Comparison of ENCODE assay signal across 13 cellular contexts in the genomic region with DNA sequence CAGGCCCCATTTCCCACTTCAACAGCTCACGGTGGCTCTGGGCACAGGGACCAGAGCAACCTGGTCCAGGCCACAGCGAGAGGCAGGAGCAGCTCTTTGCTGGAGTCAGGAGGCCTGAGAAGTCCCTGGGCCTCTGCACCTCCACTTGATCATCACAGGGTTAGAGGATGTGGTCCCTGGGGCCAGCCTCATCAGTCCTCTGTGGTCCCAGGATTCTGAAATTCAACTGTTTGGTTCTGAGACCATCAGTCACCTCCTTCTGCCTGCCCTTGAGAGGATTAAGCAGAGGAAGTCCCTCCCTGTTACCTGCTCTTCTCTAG. TPM values are rescaled to one million over a fixed set of nuclear protein-coding genes. Genes with fewer than 3 reads are reported as not detected.
DNase-seq lines count a peak whose midpoint lies in the region; ATAC-seq and TF ChIP-seq lines count a peak whose summit lies in the region.
"Had no signal": no experiment of that assay in that cellular context is flagged by ENCODE, and none has a peak within 500 bp of the region (broad histone marks: within the 10 kb centered on the region; RNA-seq: fewer than 3 reads in every experiment).

No MANE protein-coding gene starts in this region.

- TF ChIP-seq CTCF in breast epithelium (IDR thresholded peaks at IDR 0.05) (no peak), mammary epithelial cell (conservative IDR thresholded peaks at IDR 0.05 in 1 of 2, IDR thresholded peaks at IDR 0.05 in 1 of 2; ENCODE audit: extremely low read depth in 1 of 2, insufficient read depth in 1 of 2, low read depth in 1 of 2, low read length in 2 of 2) (no peak), adrenal gland (IDR thresholded peaks at IDR 0.05) (no peak), upper lobe of left lung (IDR thresholded peaks at IDR 0.05) (no peak)

- CTCF ChIA-PET in mammary epithelial cell (lab: Charles Lee; ENCODE audit: low non-redundant PET) = no interaction called here

- no peak overlapping the region for H3K4me2 ChIP-seq in mammary epithelial cell (ENCODE audit: insufficient read depth, low read depth, low read length)

- no TSS peak for BruUV-seq in mammary epithelial cell (replicated peaks; lab: Mats Ljungman, UMichigan)

- no peak for ATAC-seq in upper lobe of left lung (ENCODE audit: low FRiP score in 2 of 2)

- intact Hi-C loops in breast epithelium (cut with DNase I; ENCODE audit: low total_unique reads) = no loop called here
- intact Hi-C loops in mammary epithelial cell (cut with micrococcal nuclease) = no loop called here
- intact Hi-C loops in adrenal gland (cut with DNase I) = loop anchor here (5.0 to 10.0 kb wide), 3 partner anchors 120 to 347 kb away; a partner anchor contains a TSS

- H2AFZ ChIP-seq in mammary epithelial cell (ENCODE audit: low read depth, low read length) = no peak overlapping the region

- no peaks in the 10 kb centered on the region for H3K36me3 ChIP-seq in breast epithelium
- H3K36me3 ChIP-seq in mammary epithelial cell (ENCODE audit: insufficient read depth, low read length) = no peaks in the 10 kb centered on the region
- H3K36me3 ChIP-seq in adrenal gland (replicated peaks in 1 of 2) = no peaks in the 10 kb centered on the region
- no peaks in the 10 kb centered on the region for H3K36me3 ChIP-seq in mesodermal cell (ENCODE audit: control insufficient read depth, insufficient read depth, low read length)
- no peaks in the 10 kb centered on the region for H3K36me3 ChIP-seq in upper lobe of left lung

- H3K27me3 ChIP-seq in breast epithelium (no peaks in the 10 kb centered on the region), mammary epithelial cell (ENCODE audit: insufficient read depth, low read length) (no peaks in the 10 kb centered on the region), adrenal gland (no peaks in the 10 kb centered on the region), upper lobe of left lung (no peaks in the 10 kb centered on the region)

- WGBS in mammary epithelial cell (ENCODE audit: low coverage, missing lambda C conversion rate) = 88% methylated on average over 1 of the region's 2 CpGs
- WGBS in adrenal gland, 4 donors = 90 to 100% (median 92%) methylated on average over 1 to 2 of the region's 2 CpGs
- 58 to 85% methylated on average over 2 of the region's 2 CpGs for WGBS in mesodermal cell (ENCODE audit: insufficient coverage in 2 of 2), 2 experiments
- 75 to 100% methylated on average over 1 to 2 of the region's 2 CpGs for WGBS in upper lobe of left lung, 2 donors

- no peak for TF ChIP-seq EP300 in upper lobe of left lung (IDR thresholded peaks at IDR 0.05)

- H3K27ac ChIP-seq in breast epithelium = peak overlapping the region; percentile 88 to 89
- no peak overlapping the region for H3K27ac ChIP-seq in mammary epithelial cell (ENCODE audit: insufficient read depth, low read depth, low read length)
- peak overlapping the region in 4 of 5 donors; percentile 26 to 89 (median 62) for H3K27ac ChIP-seq in adrenal gland
- peak overlapping the region; percentile 97 for H3K27ac ChIP-seq in mesodermal cell (ENCODE audit: low read depth, low read length, severe bottlenecking)
- H3K27ac ChIP-seq in upper lobe of left lung = peak overlapping the region; percentile 84 to 93 (median 88)

- no peaks in the 10 kb centered on the region for H4K20me1 ChIP-seq in mammary epithelial cell (ENCODE audit: insufficient read depth, low read length)

- H3K9me3 ChIP-seq in breast epithelium (no peaks in the 10 kb centered on the region), mammary epithelial cell (replicated peaks; ENCODE audit: insufficient read depth, low read length) (no peaks in the 10 kb centered on the region), adrenal gland (replicated peaks in 1 of 3) (no peaks in the 10 kb centered on the region), mesodermal cell (ENCODE audit: control insufficient read depth, low read length) (no peaks in the 10 kb centered on the region), upper lobe of left lung (no peaks in the 10 kb centered on the region)

- DNase-seq in breast epithelium (ENCODE audit: low spot score in 2 of 2) (peak in 1 of 2 donors; percentile 18), mammary epithelial cell (no peak), adrenal gland (no peak), upper lobe of left lung (no peak), NCI-H1930 (lab: John Stamatoyannopoulos, UW) (no peak), SHP77 (lab: John Stamatoyannopoulos, UW) (no peak), CD1c-positive myeloid dendritic cell (ENCODE audit: extremely low spot score) (no peak)
- DNase-seq: activated naive CD4-positive, alpha-beta T cell treated with anti-CD3 and anti-CD28 coated beads, Interleukin-2, amount 50 U/mL, for 16 hours; hypothalamus; Karpas-422; NCI-H2171 treated with DMSO at 0.1 percent for 48 hours; stimulated activated CD4-positive, alpha-beta T cell treated with anti-CD3 and anti-CD28 coated beads, Interleukin-4, amount 100 ng/mL, for 24 hours had no signal

- H3K4me3 ChIP-seq in breast epithelium (no peak overlapping the region), mammary epithelial cell (replicated peaks in 1 of 3; ENCODE audit: insufficient read depth in 1 of 3, low read depth in 2 of 3, low read length in 3 of 3) (no peak overlapping the region), adrenal gland (no peak overlapping the region), mesodermal cell (ENCODE audit: extremely low read depth, insufficient read depth, low read length, poor library complexity, severe bottlenecking) (no peak overlapping the region), upper lobe of left lung (no peak overlapping the region)

- in situ Hi-C loops in mammary epithelial cell (cut with MboI; ENCODE audit: low sequenced_read_pairs in 2 of 2) = no loop called here

- H3K4me1 ChIP-seq in breast epithelium = peaks cover 24 to 29% of the 10 kb centered on the region in 2 donors
- peaks cover 31% of the 10 kb centered on the region for H3K4me1 ChIP-seq in mammary epithelial cell (ENCODE audit: insufficient read depth, low read length)
- H3K4me1 ChIP-seq in adrenal gland (replicated peaks in 1 of 2) = peaks cover 34 to 52% of the 10 kb centered on the region in 2 donors
- peaks cover 41% of the 10 kb centered on the region for H3K4me1 ChIP-seq in mesodermal cell (ENCODE audit: control insufficient read depth, insufficient read depth, low read length, poor library complexity, severe bottlenecking)
- peaks cover 49 to 72% (median 67%) of the 10 kb centered on the region in 4 donors for H3K4me1 ChIP-seq in upper lobe of left lung

- H3K79me2 ChIP-seq in mammary epithelial cell (ENCODE audit: insufficient read depth, low read length) = no peaks in the 10 kb centered on the region

- dilution Hi-C loops in mammary epithelial cell (cut with HindIII; ENCODE audit: low sequenced_read_pairs) = no loop called here

- no peak for TF ChIP-seq POLR2A in breast epithelium (IDR thresholded peaks at IDR 0.05)
- TF ChIP-seq POLR2A in adrenal gland (IDR thresholded peaks at IDR 0.05) = no peak
- TF ChIP-seq POLR2A in upper lobe of left lung (IDR thresholded peaks at IDR 0.05) = no peak

- H3K9ac ChIP-seq in mammary epithelial cell (ENCODE audit: insufficient read depth, low read length) = no peak overlapping the region

RNA-seq across cellular contexts. Expression of a gene that starts 24.9 kb away (rescaled TPM):
- total RNA-seq in breast epithelium (10 to 100 TPM; 57.1 to 71.9 (median 71.1) TPM), mammary epithelial cell (1 to 10 TPM; 3.2 to 4.3 TPM), adrenal gland (10 to 100 TPM; 30.3 to 89.2 (median 63.2) TPM), upper lobe of left lung (100 to 1,000 TPM in 1 of 6 donors, 10 to 100 TPM in 5; 51.5 to 145 (median 60.6) TPM)
- polyA plus RNA-seq in mammary epithelial cell (1.4 TPM), adrenal gland (10 to 100 TPM; 11.8 to 52.4 (median 26.3) TPM)
- polyA minus RNA-seq in mammary epithelial cell = 1.9 TPM
- polyA plus RNA-seq in mesodermal cell (2013, experiment 1 of 2) = 4.8 TPM
- polyA plus RNA-seq in mesodermal cell (2013, experiment 2 of 2) = 5.3 TPM

Comparison
In these comparisons a context has a peak if more than half of its experiments do, and no peak if none do; other contexts are left out.
1. RNA of a gene that starts 24.9 kb away (total RNA-seq): 57.1 to 71.9 TPM in breast epithelium, 51.5 to 145 TPM in upper lobe of left lung and 30.3 to 89.2 TPM in adrenal gland; 3.2 to 4.3 TPM in mammary epithelial cell; every median in the first group is over 4 times any median in the second.
2. intact Hi-C loops: an anchor here in adrenal gland (5.0 to 10.0 kb wide); none called in breast epithelium and mammary epithelial cell.